Comparison of ENCODE assay signal across 9 cellular contexts in the genomic region with DNA sequence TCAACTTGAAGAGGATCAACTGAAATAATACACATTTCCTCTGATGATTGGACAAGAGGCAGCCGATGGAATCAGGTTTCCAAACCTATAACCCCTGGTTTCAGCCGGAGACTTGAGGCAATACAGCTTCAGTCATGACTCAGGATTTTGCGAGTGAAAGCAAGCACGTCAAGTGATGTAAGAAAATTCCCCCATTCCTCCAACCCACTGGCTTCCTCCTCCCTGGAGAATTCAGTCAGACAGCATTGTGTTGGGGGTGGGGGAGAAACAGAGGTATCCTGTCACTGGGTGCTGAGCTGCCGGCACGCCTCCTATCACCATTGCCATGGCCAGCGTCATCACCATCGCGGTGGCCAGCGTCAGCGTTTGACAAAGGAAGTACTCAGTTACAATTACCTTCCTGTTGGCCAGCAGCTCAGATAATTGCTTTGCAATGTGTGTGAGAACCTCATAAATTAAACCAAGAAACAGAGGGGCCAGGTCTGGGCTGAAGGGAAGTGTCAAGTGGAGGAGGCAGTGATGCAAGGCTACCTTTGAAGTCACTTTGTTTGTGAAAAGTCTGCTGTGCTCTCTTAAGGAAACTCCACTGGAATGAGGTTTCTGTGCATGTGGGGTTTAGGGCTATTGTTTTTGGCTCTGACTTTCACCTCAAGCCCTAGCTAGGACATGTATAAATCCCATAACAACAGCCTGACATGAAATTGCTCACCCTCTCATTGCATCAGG. TPM values are rescaled to one million over a fixed set of nuclear protein-coding genes. Genes with fewer than 3 reads are reported as not detected.
DNase-seq lines count a peak whose midpoint lies in the region; ATAC-seq and TF ChIP-seq lines count a peak whose summit lies in the region.
"Had no signal": no experiment of that assay in that cellular context is flagged by ENCODE, and none has a peak within 500 bp of the region (broad histone marks: within the 10 kb centered on the region; RNA-seq: fewer than 3 reads in every experiment).

No MANE protein-coding gene starts in this region.

- no peak overlapping the region for H2AFZ ChIP-seq in Karpas-422 (ENCODE audit: low read length)

- H3K4me3 ChIP-seq in HUES6 (ENCODE audit: low read depth, low read length) (peak overlapping the region; percentile 9; the same call in 1 of the 2 replicates), RWPE2 (ENCODE audit: severe bottlenecking) (no peak overlapping the region), skin epidermis (no peak overlapping the region), Karpas-422 (ENCODE audit: low read length) (no peak overlapping the region)

- H3K36me3 ChIP-seq in HUES6 (ENCODE audit: control insufficient read depth, insufficient read depth, low read length) (no peaks in the 10 kb centered on the region), RWPE2 (ENCODE audit: low read depth) (no peaks in the 10 kb centered on the region), Karpas-422 (ENCODE audit: insufficient read depth, low read length) (no peaks in the 10 kb centered on the region)

- H3K27ac ChIP-seq in HUES6 (ENCODE audit: low read depth, low read length) (peak overlapping the region; percentile 57), RWPE2 (ENCODE audit: poor library complexity, severe bottlenecking) (peak overlapping the region; percentile 97), adipose tissue (ENCODE audit: low read depth, low read length) (peak overlapping the region; percentile 92), skin epidermis (peak overlapping the region in 20 of 21 experiments; percentile 49 to 86 (median 74)), Karpas-422 (ENCODE audit: low read length) (no peak overlapping the region)
- H3K27ac ChIP-seq: KMS-11 had no signal

- peaks cover 39% of the 10 kb centered on the region for H3K36me3 Mint-ChIP-seq in Calu3 (ENCODE audit: insufficient read depth, unreplicated experiment)

- H3K9me3 Mint-ChIP-seq in Calu3 (ENCODE audit: low read depth, unreplicated experiment): peaks cover 8% of the 10 kb centered on the region

- no TSS peak for BruUV-seq in Calu3 (replicated peaks; lab: Mats Ljungman, UMichigan)

- H3K79me2 ChIP-seq in Karpas-422 (ENCODE audit: low read length): no peaks in the 10 kb centered on the region

- peak overlapping the region; percentile 28 for H3K4me3 Mint-ChIP-seq in Calu3 (ENCODE audit: low read depth, unreplicated experiment)

- H3K4me1 ChIP-seq in HUES6 (ENCODE audit: control insufficient read depth, insufficient read depth, low read length): peaks cover 24% of the 10 kb centered on the region
- peaks cover 30% of the 10 kb centered on the region for H3K4me1 ChIP-seq in RWPE2 (ENCODE audit: insufficient read depth, poor library complexity, severe bottlenecking)
- H3K4me1 ChIP-seq in Karpas-422 (ENCODE audit: low read length): no peaks in the 10 kb centered on the region

- peak; percentile 81 for ATAC-seq in RWPE2 (ENCODE audit: low read depth)

- TF ChIP-seq CTCF in Calu3 (IDR thresholded peaks at IDR 0.05; ENCODE audit: unreplicated experiment): no peak
- TF ChIP-seq CTCF in RWPE2 (IDR thresholded peaks at IDR 0.05; ENCODE audit: poor library complexity, severe bottlenecking): no peak

- H3K27me3 ChIP-seq in HUES6 (ENCODE audit: control insufficient read depth, insufficient read depth, low read length) (no peaks in the 10 kb centered on the region), RWPE2 (ENCODE audit: insufficient read depth, poor library complexity, severe bottlenecking) (no peaks in the 10 kb centered on the region), Karpas-422 (ENCODE audit: low read length) (no peaks in the 10 kb centered on the region)

- H3K9ac ChIP-seq in HUES6 (ENCODE audit: low read length) (peak overlapping the region; percentile 47), Karpas-422 (ENCODE audit: low read length) (no peak overlapping the region)
- H3K9ac ChIP-seq: KMS-11 had no signal

- no peak overlapping the region for H3K4me2 ChIP-seq in Karpas-422 (ENCODE audit: low read depth, low read length, poor library complexity, severe bottlenecking)
- H3K4me2 ChIP-seq: KMS-11 had no signal

- no peaks in the 10 kb centered on the region for H3K27me3 Mint-ChIP-seq in Calu3 (ENCODE audit: unreplicated experiment)

- 4 to 18% (median 10%) methylated on average over 11 of the region's 11 CpGs for WGBS in adipose tissue, 3 donors

- peaks cover 53% of the 10 kb centered on the region for H3K4me1 Mint-ChIP-seq in Calu3 (ENCODE audit: low read depth, unreplicated experiment)

- CTCF ChIA-PET in Calu3 (lab: Charles Lee): interaction anchor here (0.8 to 2.9 kb wide), 13 partner anchors 11 to 92 kb away, joined by 3 to 16 read pairs (median 6); no protein-coding TSS in a partner anchor

- DNase-seq in Calu3: peak; percentile 97
- peak; percentile 92 for DNase-seq in RWPE2 (ENCODE audit: low spot score)
- peak; percentile 64 for DNase-seq in iPS DF 4.7 (ENCODE audit: extremely low read depth, low spot score)
- no peak for DNase-seq in germinal center (ENCODE audit: low spot score)
- no peak for DNase-seq in Karpas-422

- peak overlapping the region; percentile 98 for H3K27ac Mint-ChIP-seq in Calu3 (ENCODE audit: unreplicated experiment)

- H4K20me1 ChIP-seq in Karpas-422 (ENCODE audit: insufficient read depth, low read depth, low read length): no peaks in the 10 kb centered on the region

- intact Hi-C loops in Calu3 (cut with micrococcal nuclease; ENCODE audit: unreplicated experiment): loop anchor here (1.0 kb wide), 3 partner anchors 14 to 88 kb away; no protein-coding TSS in a partner anchor

- H3K9me2 ChIP-seq in Karpas-422 (replicated peaks; ENCODE audit: insufficient read depth, low read length): no peaks in the 10 kb centered on the region

- no peaks in the 10 kb centered on the region for H3K9me3 ChIP-seq in HUES6 (ENCODE audit: control insufficient read depth, insufficient read depth, low read depth, low read length)
- H3K9me3 ChIP-seq in RWPE2 (ENCODE audit: severe bottlenecking): no peaks in the 10 kb centered on the region
- H3K9me3 ChIP-seq in Karpas-422 (ENCODE audit: low read length): no peaks in the 10 kb centered on the region

RNA-seq across cellular contexts. Expression of gene LIF, which starts 50.3 kb away (rescaled TPM):
- 202 and 260 TPM in 2 replicates for total RNA-seq in Calu3 (2022)
- polyA plus RNA-seq in adipose tissue: 100 to 1,000 TPM in 1 of 3 donors, 1 to 10 TPM in 1, under 1 TPM in 1; 0.60 to 117 (median 4.5) TPM
- total RNA-seq in Karpas-422 (2014; rRNA removed; shearing (Covaris generic); ENCODE audit: low replicate concordance): not detected in 2 replicates

Comparison
In these comparisons a context has a peak if more than half of its experiments do, and no peak if none do; other contexts are left out.
1. DNase-seq: peak in Calu3 (single experiment), RWPE2 (single experiment) and iPS DF 4.7 (single experiment); none in germinal center (single experiment) and Karpas-422 (single experiment).
2. RNA of gene LIF, which starts 50.3 kb away (total RNA-seq): 202 to 260 TPM in Calu3; not detected in Karpas-422; every median in the first group is over 100 times any median in the second.